ENCODE assay signal across 20 cellular contexts in the genomic region with DNA sequence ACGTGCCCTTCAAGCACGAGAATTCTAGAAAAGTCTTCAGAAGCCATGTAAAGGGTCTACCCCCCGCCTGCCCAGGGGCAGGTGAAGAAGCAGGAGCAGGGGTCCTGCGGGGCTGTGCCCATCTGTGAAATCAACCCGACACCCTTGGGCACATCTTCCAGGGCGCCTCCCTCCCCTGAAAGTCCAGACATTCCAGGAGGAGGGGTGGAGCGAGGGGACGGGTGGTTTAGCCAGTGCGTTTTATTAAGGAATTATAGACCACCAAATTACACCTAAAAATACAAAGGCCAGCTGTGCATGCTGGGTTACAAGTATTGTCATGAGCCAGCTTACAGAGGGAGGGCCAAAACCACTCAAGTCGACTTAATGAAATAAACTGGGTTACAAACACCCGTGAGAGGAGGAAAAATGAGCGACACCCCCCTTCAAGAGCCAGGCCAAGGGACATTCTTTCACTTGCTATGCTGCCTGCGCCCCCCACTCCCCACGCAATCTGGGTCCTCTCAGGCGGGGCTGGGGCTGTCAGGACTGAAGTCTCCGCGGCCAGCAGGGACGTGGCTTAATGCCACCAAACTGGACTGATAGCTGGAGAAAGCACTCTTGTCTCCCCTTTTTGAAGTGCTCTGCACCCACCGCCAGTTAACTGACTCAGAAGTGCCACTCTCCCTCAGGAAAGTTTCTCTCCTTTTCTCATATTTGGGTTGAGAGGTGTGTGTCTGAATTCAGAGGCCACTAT.
DNase-seq lines count a peak whose midpoint lies in the region; ATAC-seq and TF ChIP-seq lines count a peak whose summit lies in the region.
"Had no signal": no experiment of that assay in that cellular context is flagged by ENCODE, and none has a peak within 500 bp of the region (broad histone marks: within the 10 kb centered on the region; RNA-seq: fewer than 3 reads in every experiment).

No MANE protein-coding gene starts in this region.

- no peak overlapping the region for H2BK12ac ChIP-seq in neuronal stem cell (ENCODE audit: low read length)

- no peak overlapping the region for H2BK120ac ChIP-seq in neuronal stem cell (ENCODE audit: low read depth, low read length)

- H2AFZ ChIP-seq in neuronal stem cell (ENCODE audit: low read length), result no peak overlapping the region

- H3K4me1 Mint-ChIP-seq in glutamatergic neuron (ENCODE audit: low read depth, unreplicated experiment), result peaks cover 11% of the 10 kb centered on the region

- WGBS in neuronal stem cell (ENCODE audit: extremely low coverage in 2 of 2, insufficient read length in 2 of 2, insufficient replicate concordance in 1 of 2), 2 donors, result no CpG with 5 or more reads among the region's 19 CpGs
- WGBS in prostate gland, result 64% methylated on average over 19 of the region's 19 CpGs

- H4K8ac ChIP-seq in neuronal stem cell (ENCODE audit: low read depth, low read length), result no peak overlapping the region

- H3K9ac ChIP-seq in neuronal stem cell (ENCODE audit: low read depth, low read length, poor library complexity), result no peak overlapping the region
- H3K9ac ChIP-seq: BLaER1 had no signal

- peaks cover 1% of the 10 kb centered on the region for H3K9me3 Mint-ChIP-seq in glutamatergic neuron (ENCODE audit: unreplicated experiment)
- H3K9me3 Mint-ChIP-seq: CD8-positive, alpha-beta T cell; HFFc6 had no signal

- H3K9me3 ChIP-seq in cardiac muscle cell (ENCODE audit: low read depth), result no peaks in the 10 kb centered on the region
- H3K9me3 ChIP-seq in right atrium auricular region, result no peaks in the 10 kb centered on the region
- peaks cover 0 to 2% of the 10 kb centered on the region in 2 donors for H3K9me3 ChIP-seq in neuronal stem cell (replicated peaks in 1 of 2; ENCODE audit: control insufficient read depth in 2 of 2, insufficient read depth in 1 of 2, low read depth in 1 of 2, low read length in 2 of 2)
- H3K9me3 ChIP-seq in prostate gland, result no peaks in the 10 kb centered on the region
- H3K9me3 ChIP-seq: BLaER1 had no signal

- no peak overlapping the region for H3K4ac ChIP-seq in neuronal stem cell (ENCODE audit: low read length)

- peaks cover 37% of the 10 kb centered on the region for H3K4me1 ChIP-seq in cardiac muscle cell (ENCODE audit: low read depth)
- H3K4me1 ChIP-seq in right atrium auricular region, result peaks cover 0 to 19% of the 10 kb centered on the region in 2 donors
- peaks cover 0 to 17% of the 10 kb centered on the region in 2 donors for H3K4me1 ChIP-seq in neuronal stem cell (ENCODE audit: control insufficient read depth in 2 of 2, insufficient read depth in 1 of 2, low read depth in 1 of 2, low read length in 2 of 2)
- H3K4me1 ChIP-seq in prostate gland (replicated peaks), result no peaks in the 10 kb centered on the region

- H3K27me3 Mint-ChIP-seq in glutamatergic neuron (ENCODE audit: unreplicated experiment), result peaks cover 5% of the 10 kb centered on the region

- no peak for DNase-seq in cardiac muscle cell (ENCODE audit: low read depth in 1 of 2, low spot score in 1 of 2)
- DNase-seq in right atrium auricular region (ENCODE audit: low spot score), result no peak
- peak; percentile 72 for DNase-seq in coronary artery (ENCODE audit: low spot score)
- DNase-seq in neuronal stem cell (ENCODE audit: low spot score), result no peak
- no peak for DNase-seq in prostate gland (ENCODE audit: low spot score)
- DNase-seq in activated CD8-positive, alpha-beta memory T cell treated with anti-CD3 and anti-CD28 coated beads, Interleukin-2, amount 50 U/mL, for 48 hours, result no peak
- DNase-seq in glutamatergic neuron, result no peak
- DNase-seq: CD8-positive, alpha-beta T cell; GOT3; HFFc6; KBM-7; MV-4-11; NCI-H1417; NCI-H2029 treated with DMSO at 0.1 percent for 48 hours; NCI-H2171 treated with DMSO at 0.1 percent for 48 hours; NCI-H446 treated with DMSO at 0.1 percent for 48 hours; NCI-H774; PC-3 had no signal

- no peaks in the 10 kb centered on the region for H3K79me1 ChIP-seq in neuronal stem cell (ENCODE audit: low read depth, low read length)

- TF ChIP-seq CTCF in cardiac muscle cell (IDR thresholded peaks at IDR 0.05; ENCODE audit: low read depth, low read length) (no peak), right atrium auricular region (IDR thresholded peaks at IDR 0.05) (no peak), coronary artery (IDR thresholded peaks at IDR 0.05) (no peak), prostate gland (IDR thresholded peaks at IDR 0.05) (no peak), glutamatergic neuron (IDR thresholded peaks at IDR 0.05; ENCODE audit: partially characterized antibody, unreplicated experiment) (no peak)

- no peak overlapping the region for H3K4me2 ChIP-seq in neuronal stem cell (ENCODE audit: insufficient read depth, low read length, poor library complexity, severe bottlenecking)
- H3K4me2 ChIP-seq: BLaER1 had no signal

- peak overlapping the region; percentile 69 for H3K18ac ChIP-seq in neuronal stem cell (ENCODE audit: low read length)

- peaks cover 4% of the 10 kb centered on the region for H3K36me3 Mint-ChIP-seq in glutamatergic neuron (ENCODE audit: unreplicated experiment)
- H3K36me3 Mint-ChIP-seq: CD8-positive, alpha-beta T cell had no signal

- H2AK5ac ChIP-seq in neuronal stem cell (ENCODE audit: low read depth, low read length), result peak overlapping the region; percentile 18

- no peak overlapping the region for H3K4me3 Mint-ChIP-seq in glutamatergic neuron (ENCODE audit: unreplicated experiment)
- H3K4me3 Mint-ChIP-seq: CD8-positive, alpha-beta T cell; HFFc6 had no signal

- TF ChIP-seq POLR2A in prostate gland (IDR thresholded peaks at IDR 0.05), result no peak

- H3K23ac ChIP-seq in neuronal stem cell (ENCODE audit: low read depth, low read length, poor library complexity), result no peak overlapping the region

- no peak overlapping the region for H3K14ac ChIP-seq in neuronal stem cell (ENCODE audit: low read length)

- H3K36me3 ChIP-seq in cardiac muscle cell (no peaks in the 10 kb centered on the region), right atrium auricular region (no peaks in the 10 kb centered on the region), neuronal stem cell (replicated peaks in 1 of 2; ENCODE audit: control insufficient read depth in 2 of 2, insufficient read depth in 2 of 2, low read length in 2 of 2) (no peaks in the 10 kb centered on the region), prostate gland (no peaks in the 10 kb centered on the region)
- H3K36me3 ChIP-seq: BLaER1 had no signal

- H3K27ac Mint-ChIP-seq in glutamatergic neuron (ENCODE audit: unreplicated experiment), result no peak overlapping the region
- H3K27ac Mint-ChIP-seq: CD8-positive, alpha-beta T cell had no signal

- H3K27me3 ChIP-seq in cardiac muscle cell (no peaks in the 10 kb centered on the region), right atrium auricular region (no peaks in the 10 kb centered on the region), neuronal stem cell (ENCODE audit: control insufficient read depth in 3 of 3, insufficient read depth in 3 of 3, low read depth in 1 of 3, low read length in 3 of 3) (no peaks in the 10 kb centered on the region), prostate gland (replicated peaks; ENCODE audit: insufficient read depth) (no peaks in the 10 kb centered on the region)
- H3K27me3 ChIP-seq: BLaER1 had no signal

- H3K27ac ChIP-seq in cardiac muscle cell (peak overlapping the region; percentile 89), right atrium auricular region (no peak overlapping the region), coronary artery (peak overlapping the region; percentile 63 to 90), neuronal stem cell (replicated peaks; ENCODE audit: low read length) (no peak overlapping the region), prostate gland (no peak overlapping the region)
- H3K27ac ChIP-seq: BLaER1 had no signal

- H2BK5ac ChIP-seq in neuronal stem cell (ENCODE audit: low read length), result peak overlapping the region; percentile 54

- ATAC-seq in GM21447 (IDR thresholded peaks at IDR 0.05; ENCODE audit: unreplicated experiment), result no peak
- ATAC-seq: CD8-positive, alpha-beta T cell; PC-3 had no signal

- no peak overlapping the region for H4K91ac ChIP-seq in neuronal stem cell (ENCODE audit: low read depth, low read length, poor library complexity)

- peak overlapping the region; percentile 23 for H2BK15ac ChIP-seq in neuronal stem cell (ENCODE audit: low read length)

- H3K4me3 ChIP-seq in cardiac muscle cell, result no peak overlapping the region
- H3K4me3 ChIP-seq in right atrium auricular region, result no peak overlapping the region
- H3K4me3 ChIP-seq in coronary artery, result peak overlapping the region; percentile 77
- H3K4me3 ChIP-seq in neuronal stem cell (ENCODE audit: low read length in 2 of 2), result no peak overlapping the region
- H3K4me3 ChIP-seq in prostate gland, result no peak overlapping the region
- H3K4me3 ChIP-seq: BLaER1 had no signal

- intact Hi-C loops in prostate gland (cut with DNase I), result no loop called here

Comparison
In these comparisons a context has a peak if more than half of its experiments do, and no peak if none do; other contexts are left out.
1. H3K27ac ChIP-seq: peak in cardiac muscle cell (single experiment) and coronary artery (2 of 2); none in right atrium auricular region (0 of 2), neuronal stem cell (single experiment) and prostate gland (0 of 2).